1 cellular context compared by ENCODE assay signal in the genomic region with DNA sequence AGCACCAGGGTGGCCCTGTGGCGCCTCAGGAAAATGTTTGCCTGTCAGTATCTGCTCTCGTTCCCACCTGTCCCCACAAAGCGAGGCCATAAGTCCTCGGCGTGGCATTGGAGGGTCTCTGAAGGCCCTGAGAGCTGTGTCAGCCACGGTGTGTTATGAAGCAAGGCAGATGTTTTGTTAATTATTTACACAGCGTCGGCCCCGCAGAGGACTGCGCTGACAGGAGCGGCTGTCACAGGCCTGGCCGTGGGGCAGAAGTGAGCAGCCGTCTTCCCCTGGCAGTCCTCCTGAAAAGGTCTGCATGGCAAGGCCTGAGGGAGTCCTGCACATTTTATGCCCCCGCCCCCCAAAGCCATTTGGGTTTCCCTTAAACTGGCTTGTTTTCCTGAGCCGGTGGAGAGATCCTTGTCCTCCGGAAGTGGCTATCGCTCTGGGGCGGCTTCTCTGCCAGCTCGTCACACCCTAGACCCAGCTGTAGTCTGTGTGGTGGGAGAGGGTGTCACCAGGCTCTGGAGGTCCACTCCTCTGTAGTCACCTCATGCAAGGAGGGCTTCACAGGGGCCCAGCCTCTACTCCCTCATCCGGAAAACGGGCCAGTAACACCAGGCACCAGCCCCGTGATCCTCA.
TF ChIP-seq lines count a peak whose summit lies in the region.

No MANE protein-coding gene starts in this region.

TF ChIP-seq in H1, 55 proteins besides CTCF, POLR2A, EP300 and RAD21:
- TF ChIP-seq SIX5 (IDR thresholded peaks at IDR 0.05; ENCODE audit: low read depth, low read length), result no peak
- TF ChIP-seq SP4 (IDR thresholded peaks at IDR 0.05; ENCODE audit: low read length), result no peak
- no peak for TF ChIP-seq BACH1 (IDR thresholded peaks at IDR 0.05; ENCODE audit: low read length)
- TF ChIP-seq CHD1 (IDR thresholded peaks at IDR 0.05; ENCODE audit: low read depth, low read length), result no peak
- no peak for TF ChIP-seq SIRT6 (IDR thresholded peaks at IDR 0.05; ENCODE audit: low read length)
- no peak for TF ChIP-seq GABPA (IDR thresholded peaks at IDR 0.05; ENCODE audit: borderline replicate concordance, insufficient read depth, low read length)
- no peak for TF ChIP-seq ASH2L (IDR thresholded peaks at IDR 0.05; ENCODE audit: low read length)
- TF ChIP-seq KDM1A (IDR thresholded peaks at IDR 0.05; ENCODE audit: borderline replicate concordance, low read length), result no peak
- TF ChIP-seq KDM4A (IDR thresholded peaks at IDR 0.05; ENCODE audit: low read depth, low read length, severe bottlenecking), result no peak
- TF ChIP-seq POLR2AphosphoS5 (IDR thresholded peaks at IDR 0.05; ENCODE audit: low read depth, low read length), result no peak
- no peak for TF ChIP-seq NRF1 (IDR thresholded peaks at IDR 0.05; ENCODE audit: low read depth, low read length)
- no peak for TF ChIP-seq JUN (IDR thresholded peaks at IDR 0.05; ENCODE audit: low read depth, low read length)
- TF ChIP-seq CEBPB (IDR thresholded peaks at IDR 0.05; ENCODE audit: low read depth, low read length), result no peak
- TF ChIP-seq TAF7 (optimal IDR thresholded peaks at IDR 0.05; ENCODE audit: borderline replicate concordance, low read depth, low read length), result no peak
- TF ChIP-seq TBP (IDR thresholded peaks at IDR 0.05; ENCODE audit: low read depth, low read length), result no peak
- TF ChIP-seq, protein P1, sequence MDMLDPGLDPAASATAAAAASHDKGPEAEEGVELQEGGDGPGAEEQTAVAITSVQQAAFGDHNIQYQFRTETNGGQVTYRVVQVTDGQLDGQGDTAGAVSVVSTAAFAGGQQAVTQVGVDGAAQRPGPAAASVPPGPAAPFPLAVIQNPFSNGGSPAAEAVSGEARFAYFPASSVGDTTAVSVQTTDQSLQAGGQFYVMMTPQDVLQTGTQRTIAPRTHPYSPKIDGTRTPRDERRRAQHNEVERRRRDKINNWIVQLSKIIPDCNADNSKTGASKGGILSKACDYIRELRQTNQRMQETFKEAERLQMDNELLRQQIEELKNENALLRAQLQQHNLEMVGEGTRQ (IDR thresholded peaks at IDR 0.05; ENCODE audit: low read length), result no peak
